Comparison of ENCODE assay signal across 23 cellular contexts in genomic region chr10:59829024-59829423, GRCh38.
DNase-seq lines count a peak whose midpoint lies in the region; ATAC-seq and TF ChIP-seq lines count a peak whose summit lies in the region.
"Had no signal": no experiment of that assay in that cellular context is flagged by ENCODE, and none has a peak within 500 bp of the region (broad histone marks: within the 10 kb centered on the region; RNA-seq: fewer than 3 reads in every experiment).

No MANE protein-coding gene starts in this region.

- peaks cover 92% of the 10 kb centered on the region for H3K36me3 Mint-ChIP-seq in activated T-cell treated with anti-CD3 and anti-CD28 coated beads, Interleukin-2, amount 50 U/mL, for 24 hours (ENCODE audit: low read depth)
- H3K36me3 Mint-ChIP-seq in T-helper 17 cell (ENCODE audit: low read depth) (peaks cover 9% of the 10 kb centered on the region), type B pancreatic cell (peaks cover 30% of the 10 kb centered on the region)

- H3K9me3 ChIP-seq in T-helper 17 cell (ENCODE audit: control insufficient read depth, low read length, poor library complexity, severe bottlenecking), result no peaks in the 10 kb centered on the region
- H3K9me3 ChIP-seq in effector memory CD4-positive, alpha-beta T cell (ENCODE audit: control insufficient read depth, low read length), result no peaks in the 10 kb centered on the region
- H3K9me3 ChIP-seq: transverse colon had no signal

- no peaks in the 10 kb centered on the region for H3K27me3 Mint-ChIP-seq in activated T-cell treated with anti-CD3 and anti-CD28 coated beads, Interleukin-2, amount 50 U/mL, for 24 hours
- no peaks in the 10 kb centered on the region for H3K27me3 Mint-ChIP-seq in T-helper 17 cell
- no peaks in the 10 kb centered on the region for H3K27me3 Mint-ChIP-seq in type B pancreatic cell
- H3K27me3 Mint-ChIP-seq: naive thymus-derived CD4-positive, alpha-beta T cell had no signal

- H3K4me1 ChIP-seq in effector memory CD4-positive, alpha-beta T cell (ENCODE audit: control insufficient read depth, insufficient read depth, low read length, poor library complexity, severe bottlenecking), result no peaks in the 10 kb centered on the region
- H3K4me1 ChIP-seq: A549 had no signal

- peak overlapping the region; percentile 22 for H3K27ac Mint-ChIP-seq in activated T-cell treated with anti-CD3 and anti-CD28 coated beads, Interleukin-2, amount 50 U/mL, for 24 hours
- peak overlapping the region; percentile 27 for H3K27ac Mint-ChIP-seq in T-helper 17 cell
- peak overlapping the region; percentile 13 for H3K27ac Mint-ChIP-seq in type B pancreatic cell
- H3K27ac Mint-ChIP-seq: CD14-positive monocyte; naive thymus-derived CD4-positive, alpha-beta T cell had no signal

- H3K27ac ChIP-seq in effector memory CD4-positive, alpha-beta T cell (ENCODE audit: insufficient read depth, low read length, poor library complexity, severe bottlenecking), result no peak overlapping the region
- H3K27ac ChIP-seq: A549, coronary artery, transverse colon had no signal

- DNase-seq in activated T-cell treated with anti-CD3 and anti-CD28 coated beads, Interleukin-2, amount 50 U/mL, for 24 hours, result no peak
- no peak for DNase-seq in activated T-cell treated with anti-CD3 and anti-CD28 coated beads, Interleukin-2, amount 50 U/mL, for 1 hour
- DNase-seq in T-helper 17 cell (no peak), type B pancreatic cell (ENCODE audit: extremely low spot score, unreplicated experiment) (no peak), SW480 (ENCODE audit: low spot score) (no peak), NCI-H1694 (lab: John Stamatoyannopoulos, UW) (no peak)
- DNase-seq in effector memory CD4-positive, alpha-beta T cell, result no peak
- DNase-seq: activated naive CD4-positive, alpha-beta T cell; DMS79; glutamatergic neuron; immature natural killer cell; Karpas-422; naive thymus-derived CD4-positive, alpha-beta T cell; NCI-H1417 treated with DMSO at 0.1 percent for 48 hours; posterior cingulate gyrus; SW 1271; transverse colon had no signal

- TF ChIP-seq CTCF in type B pancreatic cell (conservative IDR thresholded peaks at IDR 0.05), result no peak

- no peak overlapping the region for H3K4me3 ChIP-seq in effector memory CD4-positive, alpha-beta T cell (ENCODE audit: insufficient read depth, low read depth, low read length, poor library complexity, severe bottlenecking)
- H3K4me3 ChIP-seq: A549, coronary artery, lung, smooth muscle cell, transverse colon had no signal

- no peaks in the 10 kb centered on the region for H3K27me3 ChIP-seq in effector memory CD4-positive, alpha-beta T cell (replicated peaks; ENCODE audit: control insufficient read depth, insufficient read depth, low read length, poor library complexity, severe bottlenecking)
- H3K27me3 ChIP-seq: transverse colon had no signal

- no peak overlapping the region for H3K4me3 Mint-ChIP-seq in activated T-cell treated with anti-CD3 and anti-CD28 coated beads, Interleukin-2, amount 50 U/mL, for 24 hours
- H3K4me3 Mint-ChIP-seq in T-helper 17 cell (peak overlapping the region; percentile 8), type B pancreatic cell (no peak overlapping the region)
- H3K4me3 Mint-ChIP-seq: CD14-positive monocyte; immature natural killer cell; naive thymus-derived CD4-positive, alpha-beta T cell had no signal

- H3K4me1 Mint-ChIP-seq in activated T-cell treated with anti-CD3 and anti-CD28 coated beads, Interleukin-2, amount 50 U/mL, for 24 hours (ENCODE audit: low read depth), result peaks cover 57% of the 10 kb centered on the region
- H3K4me1 Mint-ChIP-seq in T-helper 17 cell, result peaks cover 30% of the 10 kb centered on the region
- H3K4me1 Mint-ChIP-seq in type B pancreatic cell (ENCODE audit: unreplicated experiment), result no peaks in the 10 kb centered on the region

- ATAC-seq in GM21723 (IDR thresholded peaks at IDR 0.05; ENCODE audit: unreplicated experiment), result peak; percentile 37
- ATAC-seq in T-helper 17 cell, result no peak
- ATAC-seq: A549; naive thymus-derived CD4-positive, alpha-beta T cell had no signal

- no peaks in the 10 kb centered on the region for H3K9me3 Mint-ChIP-seq in activated T-cell treated with anti-CD3 and anti-CD28 coated beads, Interleukin-2, amount 50 U/mL, for 24 hours
- H3K9me3 Mint-ChIP-seq in type B pancreatic cell, result no peaks in the 10 kb centered on the region
- H3K9me3 Mint-ChIP-seq: CD14-positive monocyte, immature natural killer cell had no signal

- H3K36me3 ChIP-seq in effector memory CD4-positive, alpha-beta T cell (ENCODE audit: control insufficient read depth, insufficient read depth, low read length), result no peaks in the 10 kb centered on the region
